In the genomic region with DNA sequence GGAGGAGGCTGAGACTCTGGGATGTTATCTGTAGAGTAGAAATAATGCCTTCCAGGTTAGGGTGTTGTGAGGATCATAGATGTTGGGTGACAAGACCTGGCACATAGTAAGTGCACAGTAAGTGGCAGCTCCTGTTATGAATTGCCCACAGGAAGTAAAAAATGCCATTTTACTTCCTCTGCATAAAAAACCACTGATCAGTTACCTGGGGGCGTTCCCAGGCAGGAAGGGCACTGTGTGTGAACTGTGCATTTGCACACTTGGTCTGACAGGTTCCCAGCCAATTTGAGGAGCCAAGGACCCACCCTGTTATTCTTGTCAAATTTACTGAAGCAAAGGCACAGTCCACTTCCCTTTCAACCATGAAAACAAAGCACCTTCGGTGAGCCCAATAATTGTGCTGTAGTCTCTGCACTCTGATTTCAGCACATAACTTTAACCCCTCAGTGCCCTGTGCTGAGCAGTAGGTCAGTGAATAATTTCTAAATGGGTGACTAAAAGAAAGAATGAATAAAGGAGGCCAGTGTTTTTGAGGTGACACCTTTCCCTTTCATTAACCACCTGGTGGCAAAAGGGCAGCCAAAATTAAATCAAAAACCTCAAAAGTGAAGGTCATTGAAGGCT, we compare ENCODE assay signal across 16 cellular contexts.
DNase-seq lines count a peak whose midpoint lies in the region; ATAC-seq, FAIRE-seq and TF ChIP-seq lines count a peak whose summit lies in the region.
"Had no signal": no experiment of that assay in that cellular context is flagged by ENCODE, and none has a peak within 500 bp of the region (broad histone marks: within the 10 kb centered on the region; RNA-seq: fewer than 3 reads in every experiment).

No MANE protein-coding gene starts in this region.

- no peaks in the 10 kb centered on the region for H4K20me1 ChIP-seq in BLaER1 treated with 17β-estradiol and CSF1 and Interleukin-3, amounts not matched to agents 10 nM and 100 nM
- no peaks in the 10 kb centered on the region for H4K20me1 ChIP-seq in keratinocyte (ENCODE audit: control insufficient read depth, extremely low read depth, insufficient read depth, low read length)

- in situ Hi-C loops in GM13976 (cut with MboI; ENCODE audit: low sequenced_read_pairs, unreplicated experiment), result no loop called here

- TF ChIP-seq CTCF in CD8-positive, alpha-beta T cell (IDR thresholded peaks at IDR 0.05), result no peak
- TF ChIP-seq CTCF in keratinocyte (optimal IDR thresholded peaks at IDR 0.05 in 1 of 3, IDR thresholded peaks at IDR 0.05 in 1 of 3, conservative IDR thresholded peaks at IDR 0.05 in 1 of 3; ENCODE audit: extremely low read depth in 1 of 3, insufficient read depth in 2 of 3, low read length in 3 of 3) (no peak), GM13976 (IDR thresholded peaks at IDR 0.05; ENCODE audit: borderline replicate concordance, control extremely low read depth, extremely low read depth, insufficient read depth, missing control alignments) (no peak), endothelial cell (IDR thresholded peaks at IDR 0.05; ENCODE audit: unreplicated experiment) (no peak)

- no peaks in the 10 kb centered on the region for H3K27me3 ChIP-seq in BLaER1 treated with 17β-estradiol and CSF1 and Interleukin-3, amounts not matched to agents 10 nM and 100 nM
- no peaks in the 10 kb centered on the region for H3K27me3 ChIP-seq in CD8-positive, alpha-beta T cell (ENCODE audit: insufficient read depth, low read length)
- no peaks in the 10 kb centered on the region for H3K27me3 ChIP-seq in keratinocyte (ENCODE audit: control insufficient read depth, extremely low read depth, insufficient read depth, low read length)

- CTCF ChIA-PET in CD8-positive, alpha-beta T cell (lab: Charles Lee), result interaction anchor here (3.1 kb wide), 1 partner anchor 102 kb away, joined by 10 read pairs; no protein-coding TSS in a partner anchor
- CTCF ChIA-PET in activated CD4-positive, alpha-beta memory T cell treated with anti-CD3 and anti-CD28 coated beads, Interleukin-2, amount 10 ng/mL, durations not matched to agents 7 days and 5 days (lab: Charles Lee), result interaction anchor here (0.5 to 1.5 kb wide), 5 partner anchors 10 to 97 kb away, joined by 3 to 6 read pairs (median 3); no protein-coding TSS in a partner anchor

- ATAC-seq in CD8-positive, alpha-beta T cell, result peak; percentile 51
- ATAC-seq in HG03565 (IDR thresholded peaks at IDR 0.05; ENCODE audit: unreplicated experiment), result no peak
- ATAC-seq: PC-3, SK-N-SH treated with all-trans-retinoic acid at 6 μM for 48 hours had no signal

- H2AFZ ChIP-seq in keratinocyte (ENCODE audit: control insufficient read depth, low read length), result no peak overlapping the region

- POLR2A ChIA-PET in CD8-positive, alpha-beta T cell (lab: Charles Lee), result interaction anchor here (0.6 to 2.0 kb wide), 5 partner anchors 10 to 129 kb away, joined by 3 to 7 read pairs (median 5); a partner anchor contains a TSS
- POLR2A ChIA-PET in activated CD4-positive, alpha-beta memory T cell treated with anti-CD3 and anti-CD28 coated beads, Interleukin-2, amount 10 ng/mL, durations not matched to agents 7 days and 5 days (lab: Charles Lee), result interaction anchor here (1.4 to 6.5 kb wide), 2 partner anchors 24 to 28 kb away, joined by 4 to 34 read pairs; no protein-coding TSS in a partner anchor

- no peaks in the 10 kb centered on the region for H3K79me2 ChIP-seq in keratinocyte (ENCODE audit: control insufficient read depth, insufficient read depth, low read length)

- peaks cover 6 to 10% (median 7%) of the 10 kb centered on the region in 10 experiments; a peak in 17 of 20 replicates for H3K4me1 ChIP-seq in BLaER1 treated with 17β-estradiol and CSF1 and Interleukin-3, amounts not matched to agents 10 nM and 100 nM
- peaks cover 68% of the 10 kb centered on the region for H3K4me1 ChIP-seq in CD8-positive, alpha-beta T cell (ENCODE audit: insufficient read depth, low read length)
- H3K4me1 ChIP-seq in keratinocyte (ENCODE audit: control insufficient read depth, extremely low read depth, insufficient read depth, low read length), result peaks cover 23% of the 10 kb centered on the region

- FAIRE-seq in keratinocyte (lab: Jason Lieb, UNC), result peak; percentile 55

- H3K4me1 Mint-ChIP-seq in CD8-positive, alpha-beta T cell (ENCODE audit: low read depth), result peaks cover 88% of the 10 kb centered on the region
- peaks cover 55% of the 10 kb centered on the region for H3K4me1 Mint-ChIP-seq in activated CD4-positive, alpha-beta memory T cell treated with anti-CD3 and anti-CD28 coated beads, Interleukin-2, amount 10 ng/mL, durations not matched to agents 7 days and 5 days
- H3K4me1 Mint-ChIP-seq in endothelial cell (ENCODE audit: unreplicated experiment), result no peaks in the 10 kb centered on the region

- no peaks in the 10 kb centered on the region for H3K9me3 Mint-ChIP-seq in CD8-positive, alpha-beta T cell
- no peaks in the 10 kb centered on the region for H3K9me3 Mint-ChIP-seq in activated CD4-positive, alpha-beta memory T cell treated with anti-CD3 and anti-CD28 coated beads, Interleukin-2, amount 10 ng/mL, durations not matched to agents 7 days and 5 days
- H3K9me3 Mint-ChIP-seq in endothelial cell (ENCODE audit: unreplicated experiment), result no peaks in the 10 kb centered on the region
- H3K9me3 Mint-ChIP-seq: CD14-positive monocyte had no signal

- no peak overlapping the region for H3K27ac ChIP-seq in BLaER1 treated with 17β-estradiol and CSF1 and Interleukin-3, amounts not matched to agents 10 nM and 100 nM
- H3K27ac ChIP-seq in CD8-positive, alpha-beta T cell (ENCODE audit: low read depth, low read length), result no peak overlapping the region
- no peak overlapping the region for H3K27ac ChIP-seq in keratinocyte (ENCODE audit: control insufficient read depth, insufficient read depth, low read length)
- H3K27ac ChIP-seq: WERI-Rb-1 had no signal

- intact Hi-C loops in CD8-positive, alpha-beta T cell (cut with DNase I, micrococcal nuclease), result loop anchor here in 1 of 2 experiments (1.0 to 2.0 kb wide), 2 partner anchors 29 to 39 kb away; no protein-coding TSS in a partner anchor

- H3K9ac ChIP-seq in BLaER1 treated with 17β-estradiol and CSF1 and Interleukin-3, amounts not matched to agents 10 nM and 100 nM, result no peak overlapping the region
- no peak overlapping the region for H3K9ac ChIP-seq in keratinocyte (ENCODE audit: control insufficient read depth, extremely low read depth, insufficient read depth, low read length)

- H3K4me3 ChIP-seq in BLaER1 treated with 17β-estradiol and CSF1 and Interleukin-3, amounts not matched to agents 10 nM and 100 nM, result no peak overlapping the region
- H3K4me3 ChIP-seq in CD8-positive, alpha-beta T cell (ENCODE audit: low read depth, low read length), result no peak overlapping the region
- no peak overlapping the region for H3K4me3 ChIP-seq in keratinocyte (ENCODE audit: control insufficient read depth in 2 of 3, extremely low read depth in 1 of 3, insufficient read depth in 2 of 3, low read depth in 1 of 3, low read length in 3 of 3)

- peak overlapping the region in 10 of 11 experiments; percentile 1 to 62 (median 36); a peak in 16 of 22 replicates for H3K4me2 ChIP-seq in BLaER1 treated with 17β-estradiol and CSF1 and Interleukin-3, amounts not matched to agents 10 nM and 100 nM
- no peak overlapping the region for H3K4me2 ChIP-seq in keratinocyte (ENCODE audit: control insufficient read depth, extremely low read depth, insufficient read depth, low read depth, low read length)

- dilution Hi-C loops in keratinocyte (cut with MboI; ENCODE audit: extremely low pct_ligation_motif_present, low sequenced_read_pairs), result no loop called here

- DNase-seq in CD8-positive, alpha-beta T cell, result peak in 5 of 7 experiments; percentile 10 to 59 (median 31)
- DNase-seq in activated CD4-positive, alpha-beta memory T cell treated with anti-CD3 and anti-CD28 coated beads, Interleukin-2, amount 10 ng/mL, durations not matched to agents 7 days and 5 days, result peak; percentile 55
- DNase-seq in keratinocyte (ENCODE audit: low read depth, low spot score) (no peak), GM13976 (ENCODE audit: low spot score) (no peak), endothelial cell (ENCODE audit: low spot score) (no peak)
- DNase-seq: cerebellar nuclear complex, GF-D8, KG1, NCI-H146, NCI-H446 treated with DMSO at 0.1 percent for 48 hours, PC-3, WERI-Rb-1 had no signal

- H3K27ac Mint-ChIP-seq in CD8-positive, alpha-beta T cell, result peak overlapping the region; percentile 81
- peak overlapping the region; percentile 74 for H3K27ac Mint-ChIP-seq in activated CD4-positive, alpha-beta memory T cell treated with anti-CD3 and anti-CD28 coated beads, Interleukin-2, amount 10 ng/mL, durations not matched to agents 7 days and 5 days
- no peak overlapping the region for H3K27ac Mint-ChIP-seq in endothelial cell (ENCODE audit: unreplicated experiment)
- H3K27ac Mint-ChIP-seq: CD14-positive monocyte had no signal

- no peaks in the 10 kb centered on the region for H3K9me1 ChIP-seq in keratinocyte (ENCODE audit: control insufficient read depth, extremely low read depth, insufficient read depth, low read length)

- peaks cover 4% of the 10 kb centered on the region for H3K36me3 Mint-ChIP-seq in CD8-positive, alpha-beta T cell
- peaks cover 32% of the 10 kb centered on the region for H3K36me3 Mint-ChIP-seq in activated CD4-positive, alpha-beta memory T cell treated with anti-CD3 and anti-CD28 coated beads, Interleukin-2, amount 10 ng/mL, durations not matched to agents 7 days and 5 days (ENCODE audit: low read depth)
- H3K36me3 Mint-ChIP-seq in endothelial cell (ENCODE audit: low read depth, unreplicated experiment), result no peaks in the 10 kb centered on the region
- H3K36me3 Mint-ChIP-seq: CD14-positive monocyte had no signal

- peak overlapping the region; percentile 61 for H3K4me3 Mint-ChIP-seq in CD8-positive, alpha-beta T cell
- H3K4me3 Mint-ChIP-seq in activated CD4-positive, alpha-beta memory T cell treated with anti-CD3 and anti-CD28 coated beads, Interleukin-2, amount 10 ng/mL, durations not matched to agents 7 days and 5 days, result peak overlapping the region; percentile 37
- H3K4me3 Mint-ChIP-seq in endothelial cell (ENCODE audit: unreplicated experiment), result no peak overlapping the region
- H3K4me3 Mint-ChIP-seq: CD14-positive monocyte had no signal

- no peaks in the 10 kb centered on the region for H3K9me3 ChIP-seq in BLaER1 treated with 17β-estradiol and CSF1 and Interleukin-3, amounts not matched to agents 10 nM and 100 nM (replicated peaks in 1 of 11)
- no peaks in the 10 kb centered on the region for H3K9me3 ChIP-seq in CD8-positive, alpha-beta T cell (ENCODE audit: low read length)
- no peaks in the 10 kb centered on the region for H3K9me3 ChIP-seq in keratinocyte (ENCODE audit: control insufficient read depth, low read depth, low read length)

- H3K36me3 ChIP-seq in BLaER1 treated with 17β-estradiol and CSF1 and Interleukin-3, amounts not matched to agents 10 nM and 100 nM, result no peaks in the 10 kb centered on the region
- no peaks in the 10 kb centered on the region for H3K36me3 ChIP-seq in CD8-positive, alpha-beta T cell (ENCODE audit: insufficient read depth, low read length)
- H3K36me3 ChIP-seq in keratinocyte (ENCODE audit: control insufficient read depth in 2 of 2, extremely low read depth in 1 of 2, insufficient read depth in 2 of 2, low read length in 2 of 2), result no peaks in the 10 kb centered on the region
- H3K36me3 ChIP-seq: WERI-Rb-1 had no signal

- no peaks in the 10 kb centered on the region for H3K27me3 Mint-ChIP-seq in CD8-positive, alpha-beta T cell (ENCODE audit: low read depth)
- H3K27me3 Mint-ChIP-seq in activated CD4-positive, alpha-beta memory T cell treated with anti-CD3 and anti-CD28 coated beads, Interleukin-2, amount 10 ng/mL, durations not matched to agents 7 days and 5 days, result no peaks in the 10 kb centered on the region
- peaks cover 5% of the 10 kb centered on the region for H3K27me3 Mint-ChIP-seq in endothelial cell (ENCODE audit: unreplicated experiment)

Comparison
In these comparisons a context has a peak if more than half of its experiments do, and no peak if none do; other contexts are left out.
1. DNase-seq: peak in CD8-positive, alpha-beta T cell (5 of 7) and activated CD4-positive, alpha-beta memory T cell treated with anti-CD3 and anti-CD28 coated beads, Interleukin-2, amount 10 ng/mL, durations not matched to agents 7 days and 5 days (single experiment); none in keratinocyte (single experiment), GM13976 (single experiment) and endothelial cell (single experiment).